Comparison of ENCODE assay signal across 29 cellular contexts in the genomic region with DNA sequence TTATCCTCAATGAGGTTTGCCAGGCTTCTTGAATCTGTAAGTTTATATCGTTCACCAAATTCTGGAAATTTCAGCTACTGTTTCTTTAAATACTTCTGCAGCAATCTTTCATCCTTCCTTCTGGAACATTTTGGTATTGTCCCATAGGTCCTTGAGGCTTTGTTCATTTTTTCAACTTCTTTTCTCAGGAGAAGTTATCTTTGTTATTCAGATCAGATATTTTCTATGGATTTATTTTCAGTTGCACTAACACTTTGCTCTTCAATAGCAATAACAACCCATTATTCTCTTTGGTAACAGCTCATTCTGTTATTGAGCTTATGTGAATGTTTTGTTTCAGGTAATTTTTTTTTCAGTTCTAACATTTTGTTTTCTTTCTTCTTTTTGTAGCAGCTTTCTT.
"Had no signal": no experiment of that assay in that cellular context is flagged by ENCODE, and none has a peak within 500 bp of the region (broad histone marks: within the 10 kb centered on the region; RNA-seq: fewer than 3 reads in every experiment).

No MANE protein-coding gene starts in this region.

- H3K4me1 Mint-ChIP-seq: nephron had no signal

- H3K27ac ChIP-seq: left lung, pancreas, prostate gland, skin epidermis, suprapubic skin, thoracic aorta, tibial artery, uterus had no signal

- H3K36me3 ChIP-seq: left lung, pancreas, prostate gland, tibial artery, uterus had no signal

- H3K4me1 ChIP-seq: left lung, pancreas, prostate gland, suprapubic skin, uterus had no signal

- DNase-seq: hypothalamus; immature natural killer cell; kidney; left colon; left lung; midbrain; mucosa of descending colon; naive thymus-derived CD8-positive, alpha-beta T cell; nucleus accumbens; pancreas; posterior cingulate gyrus; retina; right cardiac atrium; stimulated activated CD4-positive, alpha-beta T cell treated with anti-CD3 and anti-CD28 coated beads, Interleukin-12 subunit alpha, Interleukin-12 subunit beta, amount 100 ng/mL, for 4 hours; stimulated activated CD4-positive, alpha-beta T cell treated with anti-CD3 and anti-CD28 coated beads, Interleukin-15, amount 100 ng/mL, for 24 hours; stimulated activated CD4-positive, alpha-beta T cell treated with anti-CD3 and anti-CD28 coated beads, Interleukin-2, amount 100 ng/mL, for 24 hours; stimulated activated CD4-positive, alpha-beta T cell treated with anti-CD3 and anti-CD28 coated beads, Interleukin-4, amount 100 ng/mL, for 1 hour; stimulated activated naive CD4-positive, alpha-beta T cell treated with Interleukin-2 at 50 U/mL for 16 hours; tibial artery; trophoblast cell; uterus had no signal

- FAIRE-seq: pancreas had no signal

- ATAC-seq: left colon; left lung; mucosa of descending colon; naive thymus-derived CD8-positive, alpha-beta T cell; pancreas; right cardiac atrium; sciatic nerve had no signal

- H3K27ac Mint-ChIP-seq: immature natural killer cell, nephron had no signal

- H3K27me3 ChIP-seq: left lung, pancreas, suprapubic skin, tibial artery, uterus had no signal

- H3K9me3 ChIP-seq: pancreas, prostate gland had no signal

- H3K27me3 Mint-ChIP-seq: naive thymus-derived CD8-positive, alpha-beta T cell had no signal

- H3K4me3 Mint-ChIP-seq: nephron, neural crest cell had no signal

- H3K4me3 ChIP-seq: left lung, lung, mucosa of descending colon, pancreas, prostate gland, skin epidermis, suprapubic skin, thoracic aorta, tibial artery, uterus had no signal
